8 cellular contexts compared by ENCODE assay signal in genomic region chr7:21427861-21428641, GRCh38. TPM values are rescaled to one million over a fixed set of nuclear protein-coding genes. Genes with fewer than 3 reads are reported as not detected.
DNase-seq lines count a peak whose midpoint lies in the region; ATAC-seq, FAIRE-seq and TF ChIP-seq lines count a peak whose summit lies in the region.

Gene SP4, plus strand, starts transcription at chr7:21428083. Its CDS starts 169 bp downstream, at chr7:21428252.

- H3K4me1 Mint-ChIP-seq in activated T-helper 17 cell treated with anti-CD3 and anti-CD28 coated beads, Interleukin-2, amount 50 U/mL, for 72 hours, result peaks cover 25% of the 10 kb centered on the region
- peaks cover 27 to 57% (median 50%) of the 10 kb centered on the region in 4 donors for H3K4me1 Mint-ChIP-seq in naive thymus-derived CD8-positive, alpha-beta T cell
- H3K4me1 Mint-ChIP-seq in stimulated activated naive B cell treated with anti-CD40 and anti-IgM and Interleukin-4, amounts not matched to agents 10 μg/mL and 1 μg/mL and 100 μg/mL, for 72 hours, result peaks cover 23 to 43% of the 10 kb centered on the region in 2 donors

- peaks cover 48% of the 10 kb centered on the region for H3K36me3 Mint-ChIP-seq in activated T-helper 17 cell treated with anti-CD3 and anti-CD28 coated beads, Interleukin-2, amount 50 U/mL, for 72 hours (ENCODE audit: low read depth)
- H3K36me3 Mint-ChIP-seq in naive thymus-derived CD8-positive, alpha-beta T cell, result peaks cover 0 to 31% (median 12%) of the 10 kb centered on the region in 3 donors
- H3K36me3 Mint-ChIP-seq in stimulated activated naive B cell treated with anti-CD40 and anti-IgM and Interleukin-4, amounts not matched to agents 10 μg/mL and 1 μg/mL and 100 μg/mL, for 72 hours, result peaks cover 10 to 21% of the 10 kb centered on the region in 2 donors

- no peak for TF ChIP-seq CTCF in RWPE1 (conservative IDR thresholded peaks at IDR 0.05; ENCODE audit: low read depth)
- no peak for TF ChIP-seq CTCF in fibroblast of mammary gland (conservative IDR thresholded peaks at IDR 0.05; ENCODE audit: control insufficient read depth, insufficient read depth, low read depth, low read length)

- DNase-seq in EL (peak; percentile 97), H54 (ENCODE audit: insufficient read length, low spot score) (peak; percentile 98), LoVo (ENCODE audit: low spot score) (peak; percentile 99), RWPE1 (ENCODE audit: low spot score) (peak; percentile 96), fibroblast of mammary gland (ENCODE audit: low read depth) (peak; percentile 91)
- DNase-seq in naive thymus-derived CD8-positive, alpha-beta T cell, result peak in 9 of 10 donors; percentile 94 to 98 (median 97)
- peak; percentile 97 for DNase-seq in stimulated activated naive B cell treated with anti-CD40 and anti-IgM and Interleukin-4, amounts not matched to agents 10 μg/mL and 1 μg/mL and 100 μg/mL, for 72 hours

- peak within 1 kb of the TSS; percentile 93 for H3K27ac ChIP-seq in RWPE1

- peak within 1 kb of the TSS; percentile 99 for H3K27ac Mint-ChIP-seq in activated T-helper 17 cell treated with anti-CD3 and anti-CD28 coated beads, Interleukin-2, amount 50 U/mL, for 72 hours
- peak within 1 kb of the TSS; percentile 94 to 100 (median 99) for H3K27ac Mint-ChIP-seq in naive thymus-derived CD8-positive, alpha-beta T cell
- peak within 1 kb of the TSS; percentile 100 for H3K27ac Mint-ChIP-seq in stimulated activated naive B cell treated with anti-CD40 and anti-IgM and Interleukin-4, amounts not matched to agents 10 μg/mL and 1 μg/mL and 100 μg/mL, for 72 hours

- POLR2A ChIA-PET in RWPE1 (lab: Yijun Ruan, JAX; ENCODE audit: low non-redundant PET), result no interaction called here
- POLR2A ChIA-PET in naive thymus-derived CD8-positive, alpha-beta T cell (lab: Charles Lee), result interaction anchor here (0.5 to 2.1 kb wide), 14 partner anchors 10 to 1714 kb away, joined by 3 to 14 read pairs (median 4); partner anchors contain the start of gene TOMM7

- no peaks in the 10 kb centered on the region for H3K9me3 Mint-ChIP-seq in activated T-helper 17 cell treated with anti-CD3 and anti-CD28 coated beads, Interleukin-2, amount 50 U/mL, for 72 hours
- H3K9me3 Mint-ChIP-seq in naive thymus-derived CD8-positive, alpha-beta T cell, result no peaks in the 10 kb centered on the region
- H3K9me3 Mint-ChIP-seq in stimulated activated naive B cell treated with anti-CD40 and anti-IgM and Interleukin-4, amounts not matched to agents 10 μg/mL and 1 μg/mL and 100 μg/mL, for 72 hours, result no peaks in the 10 kb centered on the region

- ATAC-seq in activated T-helper 17 cell treated with anti-CD3 and anti-CD28 coated beads, Interleukin-2, amount 50 U/mL, for 72 hours (replicated peaks), result peak; percentile 81
- ATAC-seq in naive thymus-derived CD8-positive, alpha-beta T cell, result peak; percentile 74 to 75
- ATAC-seq in stimulated activated naive B cell treated with anti-CD40 and anti-IgM and Interleukin-4, amounts not matched to agents 10 μg/mL and 1 μg/mL and 100 μg/mL, for 72 hours (replicated peaks), result peak; percentile 80 to 81

- TF ChIP-seq POLR2A in H54 (IDR thresholded peaks at IDR 0.05; ENCODE audit: low read depth, low read length), result peak; percentile 37; the same call in 1 of the 2 replicates

- CTCF ChIA-PET in RWPE1 (lab: Yijun Ruan, JAX), result interaction anchor here (0.6 kb wide), 1 partner anchor 37 kb away, joined by 3 read pairs; no protein-coding TSS in a partner anchor

- H3K4me3 Mint-ChIP-seq in activated T-helper 17 cell treated with anti-CD3 and anti-CD28 coated beads, Interleukin-2, amount 50 U/mL, for 72 hours, result peak within 1 kb of the TSS; percentile 100
- peak within 1 kb of the TSS; percentile 97 to 100 (median 99) for H3K4me3 Mint-ChIP-seq in naive thymus-derived CD8-positive, alpha-beta T cell
- peak within 1 kb of the TSS; percentile 99 to 100 for H3K4me3 Mint-ChIP-seq in stimulated activated naive B cell treated with anti-CD40 and anti-IgM and Interleukin-4, amounts not matched to agents 10 μg/mL and 1 μg/mL and 100 μg/mL, for 72 hours

- FAIRE-seq in H54 (lab: Jason Lieb, UNC), result no peak

- H3K4me3 ChIP-seq in fibroblast of mammary gland (ENCODE audit: control insufficient read depth, low read depth, low read length), result peak within 1 kb of the TSS; percentile 89

- no peaks in the 10 kb centered on the region for H3K27me3 Mint-ChIP-seq in activated T-helper 17 cell treated with anti-CD3 and anti-CD28 coated beads, Interleukin-2, amount 50 U/mL, for 72 hours
- H3K27me3 Mint-ChIP-seq in naive thymus-derived CD8-positive, alpha-beta T cell, result no peaks in the 10 kb centered on the region
- no peaks in the 10 kb centered on the region for H3K27me3 Mint-ChIP-seq in stimulated activated naive B cell treated with anti-CD40 and anti-IgM and Interleukin-4, amounts not matched to agents 10 μg/mL and 1 μg/mL and 100 μg/mL, for 72 hours

RNA-seq across cellular contexts. Expression of gene SP4, which starts in this region (rescaled TPM):
- total RNA-seq in activated T-helper 17 cell treated with anti-CD3 and anti-CD28 coated beads, Interleukin-2, amount 50 U/mL, for 72 hours, result 10 to 100 TPM; 28.2 to 30.8 TPM
- 10 to 100 TPM; 48.5 to 55.8 TPM for total RNA-seq in naive thymus-derived CD8-positive, alpha-beta T cell
- 10 to 100 TPM; 10.6 to 14.7 (median 12.7) TPM for polyA plus RNA-seq in naive thymus-derived CD8-positive, alpha-beta T cell

Comparison
In these comparisons a context has a peak if more than half of its experiments do, and no peak if none do; other contexts are left out.
1. Peak in every context shown above with its lines: DNase-seq, ATAC-seq, H3K4me3 ChIP-seq and H3K27ac ChIP-seq.